ENCODE assay signal across 5 cellular contexts in genomic region chr10:28640551-28640950, GRCh38.
"Had no signal": no experiment of that assay in that cellular context is flagged by ENCODE, and none has a peak within 500 bp of the region (broad histone marks: within the 10 kb centered on the region; RNA-seq: fewer than 3 reads in every experiment).

No MANE protein-coding gene starts in this region.

- H3K9ac ChIP-seq: GM23248 had no signal

- DNase-seq: GM23248, H9, HCEC 1CT, IMR-90 had no signal

- H3K27ac ChIP-seq: GM23248 had no signal

- H2AFZ ChIP-seq: GM23248 had no signal

- H3K4me3 ChIP-seq: GM23248, K562 had no signal
